ENCODE assay signal across 19 cellular contexts in genomic region chr6:66418906-66419305, GRCh38.
DNase-seq lines count a peak whose midpoint lies in the region; ATAC-seq and TF ChIP-seq lines count a peak whose summit lies in the region.
"Had no signal": no experiment of that assay in that cellular context is flagged by ENCODE, and none has a peak within 500 bp of the region (broad histone marks: within the 10 kb centered on the region; RNA-seq: fewer than 3 reads in every experiment).

No MANE protein-coding gene starts in this region.

- no peak for DNase-seq in SK-N-SH
- peak; percentile 11 for DNase-seq in HT1080 (ENCODE audit: low read depth)
- DNase-seq in PC-3 = peak; percentile 33
- peak; percentile 4 for DNase-seq in non-pigmented ciliary epithelial cell (ENCODE audit: low read depth)
- no peak for DNase-seq in ovary
- no peak for DNase-seq in kidney glomerular epithelial cell (lab: John Stamatoyannopoulos, UW)
- DNase-seq in stimulated activated CD4-positive, alpha-beta T cell treated with anti-CD3 and anti-CD28 coated beads, Interleukin-4, amount 100 ng/mL, for 4 hours = no peak
- DNase-seq: AML-193; Caco-2; Calu3; CD4-positive, alpha-beta T cell; CD8-positive, alpha-beta T cell; DMS79 treated with DMSO at 0.1 percent for 48 hours; GF-D8 had no signal

- H3K4me1 ChIP-seq in SK-N-SH (ENCODE audit: control insufficient read depth in 1 of 2, insufficient read depth in 2 of 2, low read depth in 1 of 2, low read length in 1 of 2) (no peaks in the 10 kb centered on the region), PC-3 (ENCODE audit: insufficient read depth, low read length) (no peaks in the 10 kb centered on the region), ovary (ENCODE audit: insufficient read depth) (no peaks in the 10 kb centered on the region)
- H3K4me1 ChIP-seq: A549; BLaER1 treated with 17β-estradiol and CSF1 and Interleukin-3, amounts not matched to agents 10 nM and 100 nM; Caco-2 had no signal

- H3K27ac ChIP-seq in SK-N-SH (ENCODE audit: low read depth in 2 of 2, low read length in 1 of 2) (no peak overlapping the region), PC-3 (ENCODE audit: low read length) (no peak overlapping the region), ovary (no peak overlapping the region)
- H3K27ac ChIP-seq: 22Rv1; A549; BLaER1 treated with 17β-estradiol and CSF1 and Interleukin-3, amounts not matched to agents 10 nM and 100 nM; C4-2B had no signal

- WGBS in SK-N-SH (ENCODE audit: low lambda C conversion rate) = 53% methylated on average over 2 of the region's 2 CpGs
- 73 to 87% (median 86%) methylated on average over 2 of the region's 2 CpGs for WGBS in ovary, 3 donors

- H3K4me2 ChIP-seq in SK-N-SH = no peak overlapping the region
- no peak overlapping the region for H3K4me2 ChIP-seq in PC-3 (ENCODE audit: low read length)
- H3K4me2 ChIP-seq: A549; BLaER1 treated with 17β-estradiol and CSF1 and Interleukin-3, amounts not matched to agents 10 nM and 100 nM had no signal

- H3K79me2 ChIP-seq in SK-N-SH (ENCODE audit: insufficient read depth) (no peaks in the 10 kb centered on the region), PC-3 (ENCODE audit: low read length) (no peaks in the 10 kb centered on the region)

- no peaks in the 10 kb centered on the region for H3K36me3 ChIP-seq in SK-N-SH (replicated peaks in 1 of 2; ENCODE audit: control insufficient read depth in 1 of 2, insufficient read depth in 2 of 2, low read length in 1 of 2)
- no peaks in the 10 kb centered on the region for H3K36me3 ChIP-seq in PC-3 (ENCODE audit: low read depth, low read length)
- no peaks in the 10 kb centered on the region for H3K36me3 ChIP-seq in ovary
- H3K36me3 ChIP-seq: BLaER1 treated with 17β-estradiol and CSF1 and Interleukin-3, amounts not matched to agents 10 nM and 100 nM had no signal

- H3K9me2 ChIP-seq in SK-N-SH (no peaks in the 10 kb centered on the region), PC-3 (replicated peaks; ENCODE audit: low read length) (no peaks in the 10 kb centered on the region)

- H3K9me3 ChIP-seq in SK-N-SH = no peaks in the 10 kb centered on the region
- H3K9me3 ChIP-seq in PC-3 (ENCODE audit: low read length) = no peaks in the 10 kb centered on the region
- H3K9me3 ChIP-seq in ovary = no peaks in the 10 kb centered on the region
- H3K9me3 ChIP-seq: A549; BLaER1 treated with 17β-estradiol and CSF1 and Interleukin-3, amounts not matched to agents 10 nM and 100 nM; Caco-2 had no signal

- no peak for TF ChIP-seq RAD21 in SK-N-SH (IDR thresholded peaks at IDR 0.05; ENCODE audit: low read length)

- intact Hi-C loops in PC-3 (cut with micrococcal nuclease) = no loop called here
- intact Hi-C loops in ovary (cut with DNase I) = no loop called here

- no peaks in the 10 kb centered on the region for H3K27me3 ChIP-seq in SK-N-SH (ENCODE audit: insufficient read depth)
- H3K27me3 ChIP-seq in PC-3 (ENCODE audit: low read length) = no peaks in the 10 kb centered on the region
- no peaks in the 10 kb centered on the region for H3K27me3 ChIP-seq in ovary
- H3K27me3 ChIP-seq: BLaER1 treated with 17β-estradiol and CSF1 and Interleukin-3, amounts not matched to agents 10 nM and 100 nM had no signal

- no TSS peak for BruUV-seq in PC-3 (replicated peaks; lab: Mats Ljungman, UMichigan)

- no peaks in the 10 kb centered on the region for H4K20me1 ChIP-seq in SK-N-SH (ENCODE audit: insufficient read depth)
- H4K20me1 ChIP-seq in PC-3 (ENCODE audit: low read length) = no peaks in the 10 kb centered on the region
- H4K20me1 ChIP-seq: BLaER1 treated with 17β-estradiol and CSF1 and Interleukin-3, amounts not matched to agents 10 nM and 100 nM had no signal

- CTCF ChIA-PET in SK-N-SH (lab: Yijun Ruan, JAX) (no interaction called here), PC-3 (lab: Charles Lee) (no interaction called here)

- H2AFZ ChIP-seq in SK-N-SH (ENCODE audit: low read depth) = no peak overlapping the region
- no peak overlapping the region for H2AFZ ChIP-seq in PC-3 (ENCODE audit: low read length)

- H3K9ac ChIP-seq in SK-N-SH = no peak overlapping the region
- H3K9ac ChIP-seq in PC-3 (ENCODE audit: low read length) = no peak overlapping the region
- H3K9ac ChIP-seq: BLaER1 treated with 17β-estradiol and CSF1 and Interleukin-3, amounts not matched to agents 10 nM and 100 nM had no signal

- POLR2A ChIA-PET in SK-N-SH (lab: Yijun Ruan, JAX) (no interaction called here), PC-3 (lab: Charles Lee; ENCODE audit: unreplicated experiment) (no interaction called here)

- ATAC-seq in SK-N-SH treated with all-trans-retinoic acid at 6 μM for 48 hours = no peak
- peak; percentile 83 for ATAC-seq in PC-3
- ATAC-seq: A549; CD8-positive, alpha-beta T cell had no signal

- TF ChIP-seq POLR2A in ovary (IDR thresholded peaks at IDR 0.05) = no peak

- no peak for TF ChIP-seq EP300 in SK-N-SH (IDR thresholded peaks at IDR 0.05; ENCODE audit: borderline replicate concordance in 1 of 2, low read depth in 1 of 2, low read length in 1 of 2)
- no peak for TF ChIP-seq EP300 in ovary (IDR thresholded peaks at IDR 0.05)

- no peak for TF ChIP-seq CTCF in SK-N-SH (IDR thresholded peaks at IDR 0.05)
- TF ChIP-seq CTCF in PC-3 (conservative IDR thresholded peaks at IDR 0.05; ENCODE audit: low read depth, low read length) = no peak
- TF ChIP-seq CTCF in ovary (IDR thresholded peaks at IDR 0.05) = no peak

- H3F3A ChIP-seq in SK-N-SH (replicated peaks; ENCODE audit: insufficient read depth) = no peaks in the 10 kb centered on the region
- no peaks in the 10 kb centered on the region for H3F3A ChIP-seq in PC-3 (ENCODE audit: low read length, unreplicated experiment)

- H3K4me3 ChIP-seq in SK-N-SH (ENCODE audit: low read depth in 2 of 2, low read length in 1 of 2) (no peak overlapping the region), PC-3 (ENCODE audit: low read length) (no peak overlapping the region), ovary (no peak overlapping the region)
- H3K4me3 ChIP-seq: A549; BLaER1 treated with 17β-estradiol and CSF1 and Interleukin-3, amounts not matched to agents 10 nM and 100 nM had no signal

TF ChIP-seq in SK-N-SH treated with all-trans-retinoic acid at 6 μM for 48 hours, 23 proteins besides CTCF, POLR2A, EP300 and RAD21 (continues in another document):
- TF ChIP-seq ZNF8 (CRISPR knock-in tag; IDR thresholded peaks at IDR 0.05) (no peak), ZC3H10 (CRISPR knock-in tag; IDR thresholded peaks at IDR 0.05) (peak; percentile 65; the same call in 1 of the 2 replicates), TCF4 (CRISPR knock-in tag; IDR thresholded peaks at IDR 0.05; ENCODE audit: borderline replicate concordance) (no peak), RARB (CRISPR knock-in tag; IDR thresholded peaks at IDR 0.05) (no peak), GLIS3 (CRISPR knock-in tag; IDR thresholded peaks at IDR 0.05) (no peak), SNAI2 (CRISPR knock-in tag; IDR thresholded peaks at IDR 0.05) (no peak), PPARA (CRISPR knock-in tag; IDR thresholded peaks at IDR 0.05; ENCODE audit: borderline replicate concordance) (no peak)
- TF ChIP-seq, protein P1, sequence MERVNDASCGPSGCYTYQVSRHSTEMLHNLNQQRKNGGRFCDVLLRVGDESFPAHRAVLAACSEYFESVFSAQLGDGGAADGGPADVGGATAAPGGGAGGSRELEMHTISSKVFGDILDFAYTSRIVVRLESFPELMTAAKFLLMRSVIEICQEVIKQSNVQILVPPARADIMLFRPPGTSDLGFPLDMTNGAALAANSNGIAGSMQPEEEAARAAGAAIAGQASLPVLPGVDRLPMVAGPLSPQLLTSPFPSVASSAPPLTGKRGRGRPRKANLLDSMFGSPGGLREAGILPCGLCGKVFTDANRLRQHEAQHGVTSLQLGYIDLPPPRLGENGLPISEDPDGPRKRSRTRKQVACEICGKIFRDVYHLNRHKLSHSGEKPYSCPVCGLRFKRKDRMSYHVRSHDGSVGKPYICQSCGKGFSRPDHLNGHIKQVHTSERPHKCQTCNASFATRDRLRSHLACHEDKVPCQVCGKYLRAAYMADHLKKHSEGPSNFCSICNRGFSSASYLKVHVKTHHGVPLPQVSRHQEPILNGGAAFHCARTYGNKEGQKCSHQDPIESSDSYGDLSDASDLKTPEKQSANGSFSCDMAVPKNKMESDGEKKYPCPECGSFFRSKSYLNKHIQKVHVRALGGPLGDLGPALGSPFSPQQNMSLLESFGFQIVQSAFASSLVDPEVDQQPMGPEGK (CRISPR knock-in tag; IDR thresholded peaks at IDR 0.05; ENCODE audit: borderline replicate concordance) = peak; percentile 77; the same call in 1 of the 2 replicates

TF ChIP-seq in SK-N-SH, 30 proteins besides CTCF, POLR2A, EP300 and RAD21:
- no peak for TF ChIP-seq GABPA (IDR thresholded peaks at IDR 0.05; ENCODE audit: low read depth)

Comparison
In these comparisons a context has a peak if more than half of its experiments do, and no peak if none do; other contexts are left out.
1. DNase-seq: peak in HT1080 (single experiment), PC-3 (single experiment) and non-pigmented ciliary epithelial cell (single experiment); none in SK-N-SH (single experiment), ovary (0 of 5), kidney glomerular epithelial cell (single experiment) and stimulated activated CD4-positive, alpha-beta T cell treated with anti-CD3 and anti-CD28 coated beads, Interleukin-4, amount 100 ng/mL, for 4 hours (0 of 2).